ENCODE assay signal across 8 cellular contexts in the genomic region with DNA sequence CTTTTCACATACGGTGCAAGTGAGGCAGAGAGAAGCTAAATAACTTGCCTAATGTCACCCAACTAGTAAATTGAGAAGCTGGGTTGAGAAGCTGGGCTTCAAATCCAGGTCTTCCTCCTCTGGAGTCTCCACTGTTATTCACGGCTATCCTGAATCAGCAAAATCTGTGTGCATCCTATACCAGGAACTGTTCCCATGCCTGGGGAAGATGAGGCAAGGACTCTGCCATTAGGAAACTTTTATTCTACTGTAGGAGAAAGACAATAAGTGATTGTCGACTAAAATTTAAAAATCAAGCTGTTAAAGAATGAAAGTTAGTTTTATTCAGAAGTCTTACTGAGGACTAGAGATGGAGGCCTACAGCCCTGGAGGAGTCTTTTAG. TPM values are rescaled to one million over a fixed set of nuclear protein-coding genes. Genes with fewer than 3 reads are reported as not detected.
DNase-seq lines count a peak whose midpoint lies in the region; ATAC-seq and TF ChIP-seq lines count a peak whose summit lies in the region.

No MANE protein-coding gene starts in this region.

- H3K4me2 ChIP-seq in fibroblast of lung (ENCODE audit: extremely low read depth, insufficient read depth, low read length): peak overlapping the region; percentile 84

- H3K36me3 ChIP-seq in SJCRH30 (no peaks in the 10 kb centered on the region), fibroblast of lung (ENCODE audit: control insufficient read depth, insufficient read depth, low read length) (no peaks in the 10 kb centered on the region), rectal smooth muscle tissue (ENCODE audit: control insufficient read depth, insufficient read depth, low read length) (no peaks in the 10 kb centered on the region), brain microvascular endothelial cell (replicated peaks) (no peaks in the 10 kb centered on the region)

- H3K27ac ChIP-seq in SJCRH30 (peak overlapping the region; percentile 36; the same call in 1 of the 2 replicates), fibroblast of lung (ENCODE audit: insufficient read depth, low read length) (no peak overlapping the region), rectal smooth muscle tissue (ENCODE audit: low read depth, low read length) (no peak overlapping the region), brain microvascular endothelial cell (no peak overlapping the region)

- H3K27me3 ChIP-seq in SJCRH30 (no peaks in the 10 kb centered on the region), fibroblast of lung (ENCODE audit: control insufficient read depth, insufficient read depth, low read length) (no peaks in the 10 kb centered on the region), rectal smooth muscle tissue (ENCODE audit: control insufficient read depth, insufficient read depth, low read length) (no peaks in the 10 kb centered on the region), brain microvascular endothelial cell (replicated peaks) (no peaks in the 10 kb centered on the region)

- no peaks in the 10 kb centered on the region for H3K9me3 ChIP-seq in SJCRH30 (replicated peaks)
- H3K9me3 ChIP-seq in fibroblast of lung (ENCODE audit: control insufficient read depth, insufficient read depth, low read depth, low read length): no peaks in the 10 kb centered on the region

- H3K4me3 ChIP-seq in GM12865 (ENCODE audit: low read depth, low read length) (peak overlapping the region; percentile 74), SJCRH30 (peak overlapping the region; percentile 88), fibroblast of lung (replicated peaks in 1 of 4; ENCODE audit: control extremely low read depth in 1 of 4, insufficient read depth in 1 of 4, low read depth in 3 of 4, low read length in 4 of 4) (peak overlapping the region in 2 of 4 experiments; percentile 67 to 75), rectal smooth muscle tissue (ENCODE audit: low read length) (peak overlapping the region; percentile 82), brain microvascular endothelial cell (ENCODE audit: low read depth, low read length) (no peak overlapping the region)

- DNase-seq in GM12865 (ENCODE audit: low read depth): no peak
- no peak for DNase-seq in SJCRH30
- DNase-seq in fibroblast of lung (ENCODE audit: low read depth in 2 of 2): no peak
- DNase-seq in brain microvascular endothelial cell: no peak
- DNase-seq in kidney glomerular epithelial cell (lab: John Stamatoyannopoulos, UW): no peak

- no peaks in the 10 kb centered on the region for H4K20me1 ChIP-seq in fibroblast of lung (ENCODE audit: control insufficient read depth, extremely low read depth, insufficient read depth, low read length)

- TF ChIP-seq CTCF in GM12865 (IDR thresholded peaks at IDR 0.05; ENCODE audit: insufficient read depth, low read depth, low read length, missing control alignments) (no peak), fibroblast of lung (conservative IDR thresholded peaks at IDR 0.05 in 1 of 2, IDR thresholded peaks at IDR 0.05 in 1 of 2; ENCODE audit: low read depth in 1 of 2, low read length in 2 of 2) (no peak), brain microvascular endothelial cell (IDR thresholded peaks at IDR 0.05; ENCODE audit: low read depth, low read length, missing control alignments) (no peak)

- in situ Hi-C loops in brain microvascular endothelial cell (cut with HindIII; ENCODE audit: low pct_ligation_motif_present, low sequenced_read_pairs): no loop called here

- no peak overlapping the region for H3K9ac ChIP-seq in fibroblast of lung (ENCODE audit: insufficient read depth, low read length)
- no peak overlapping the region for H3K9ac ChIP-seq in rectal smooth muscle tissue (ENCODE audit: low read length)

- H3K4me1 ChIP-seq in SJCRH30 (peaks cover 3% of the 10 kb centered on the region; the same call in 1 of the 2 replicates), fibroblast of lung (ENCODE audit: control insufficient read depth, extremely low read depth, insufficient read depth, low read length) (no peaks in the 10 kb centered on the region), rectal smooth muscle tissue (ENCODE audit: control insufficient read depth, insufficient read depth, low read length) (no peaks in the 10 kb centered on the region)

- H3K79me2 ChIP-seq in fibroblast of lung (ENCODE audit: control insufficient read depth, insufficient read depth, low read length): no peaks in the 10 kb centered on the region

- H2AFZ ChIP-seq in fibroblast of lung (ENCODE audit: low read length): no peak overlapping the region

- ATAC-seq in GM21529 (IDR thresholded peaks at IDR 0.05; ENCODE audit: unreplicated experiment) (no peak), HG03135 (IDR thresholded peaks at IDR 0.05; ENCODE audit: unreplicated experiment) (no peak)

RNA-seq across cellular contexts. Expression of gene TEC, which starts 0.9 kb away (rescaled TPM):
- 8.4 and 11.0 TPM in 2 replicates for total RNA-seq in SJCRH30 (2014; rRNA removed; shearing (Covaris generic))
- 1.5 and 5.3 TPM in 2 replicates for total RNA-seq in fibroblast of lung
- polyA plus RNA-seq in fibroblast of lung: 0.79 and 0.99 TPM in 2 replicates
- 0.68 and 1.1 TPM in 2 replicates for polyA plus RNA-seq in fibroblast of lung (2012)
- polyA minus RNA-seq in fibroblast of lung (ENCODE audit: low replicate concordance): 0.33 TPM in 1 of 2 replicates, not detected in the other
